ENCODE assay signal across 8 cellular contexts in the genomic region with DNA sequence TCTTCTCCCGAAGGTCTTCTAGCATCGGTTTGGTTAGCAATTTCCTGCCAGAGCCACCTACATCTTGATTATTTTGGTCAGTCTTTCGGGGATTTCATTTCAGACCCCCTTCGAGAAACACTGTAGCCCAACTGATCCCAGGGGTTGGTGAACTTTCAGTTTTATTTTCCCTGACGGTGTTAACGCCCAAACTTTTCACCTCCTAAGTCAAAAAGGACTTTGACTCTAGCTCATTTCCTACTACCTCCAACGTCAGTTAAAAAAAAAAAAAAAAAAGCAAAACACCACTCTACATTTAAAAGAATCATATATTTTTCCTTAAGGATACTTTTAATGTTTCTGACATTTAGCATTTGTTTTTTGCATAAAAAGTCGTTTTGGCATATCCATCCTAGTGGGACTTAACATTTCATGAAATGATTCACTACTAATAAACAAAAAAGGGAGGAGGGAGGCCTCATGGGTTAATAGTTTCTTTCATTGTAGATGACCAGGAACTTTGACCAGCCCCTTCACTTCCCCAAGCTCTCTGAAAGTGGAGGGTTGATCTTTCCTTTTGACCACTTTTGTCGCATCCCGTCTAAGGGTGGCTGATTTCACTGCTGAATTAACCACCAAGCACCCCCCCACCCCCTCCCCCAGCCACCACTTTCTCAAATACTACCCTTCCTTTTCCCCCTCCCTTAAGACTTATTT. TPM values are rescaled to one million over a fixed set of nuclear protein-coding genes. Genes with fewer than 3 reads are reported as not detected.
DNase-seq lines count a peak whose midpoint lies in the region; ATAC-seq and TF ChIP-seq lines count a peak whose summit lies in the region.

No MANE protein-coding gene starts in this region.

- H3K36me3 Mint-ChIP-seq in brain (no peaks in the 10 kb centered on the region), memory B cell (no peaks in the 10 kb centered on the region)

- H3K4me3 ChIP-seq in heart left ventricle: peak overlapping the region; percentile 61 to 91 (median 73)
- peak overlapping the region; percentile 78 to 85 for H3K4me3 ChIP-seq in vagina

- DNase-seq in heart left ventricle (no peak), cardiac septum (ENCODE audit: low spot score) (no peak), memory B cell (ENCODE audit: low spot score in 2 of 2) (no peak), vagina (ENCODE audit: extremely low spot score in 2 of 2) (no peak), DMS79 treated with DMSO at 0.1 percent for 48 hours (lab: John Stamatoyannopoulos, UW) (no peak), DMS153 (lab: John Stamatoyannopoulos, UW) (no peak)

- H3K36me3 ChIP-seq in heart left ventricle: no peaks in the 10 kb centered on the region
- H3K36me3 ChIP-seq in vagina: no peaks in the 10 kb centered on the region

- H3K4me1 Mint-ChIP-seq in brain (peaks cover 40% of the 10 kb centered on the region), memory B cell (peaks cover 13% of the 10 kb centered on the region)

- peak overlapping the region; percentile 92 to 99 (median 98) for H3K4me3 Mint-ChIP-seq in brain
- H3K4me3 Mint-ChIP-seq in memory B cell: peak overlapping the region; percentile 92

- TF ChIP-seq CTCF in heart left ventricle (IDR thresholded peaks at IDR 0.05) (no peak), brain (conservative IDR thresholded peaks at IDR 0.05) (no peak), vagina (IDR thresholded peaks at IDR 0.05) (no peak)

- H3K9me3 ChIP-seq in heart left ventricle: no peaks in the 10 kb centered on the region
- no peaks in the 10 kb centered on the region for H3K9me3 ChIP-seq in vagina

- WGBS in heart left ventricle, 4 donors: 21 to 37% (median 29%) methylated on average over 10 of the region's 10 CpGs

- H3K9me3 Mint-ChIP-seq in brain (peaks cover 0 to 7% (median 0%) of the 10 kb centered on the region in 5 experiments), memory B cell (no peaks in the 10 kb centered on the region)

- intact Hi-C loops in heart left ventricle (cut with DNase I) (loop anchor here in 1 of 10 donors (10.0 kb wide), 1 partner anchor 176 kb away; no protein-coding TSS in a partner anchor), cardiac septum (cut with DNase I) (loop anchor here (5.0 kb wide), 1 partner anchor 438 kb away; no protein-coding TSS in a partner anchor), vagina (cut with DNase I) (no loop called here)

- ATAC-seq in heart left ventricle: peak in 2 of 4 donors; percentile 2
- ATAC-seq in memory B cell (ENCODE audit: low read depth): no peak
- ATAC-seq in GM19463 (IDR thresholded peaks at IDR 0.05; ENCODE audit: unreplicated experiment): no peak

- H3K27me3 ChIP-seq in heart left ventricle: no peaks in the 10 kb centered on the region
- no peaks in the 10 kb centered on the region for H3K27me3 ChIP-seq in vagina

- peaks cover 0 to 32% (median 19%) of the 10 kb centered on the region in 12 donors for H3K4me1 ChIP-seq in heart left ventricle
- peaks cover 31% of the 10 kb centered on the region for H3K4me1 ChIP-seq in vagina

- TF ChIP-seq POLR2A in heart left ventricle (IDR thresholded peaks at IDR 0.05) (no peak), vagina (IDR thresholded peaks at IDR 0.05) (no peak)

- H3K27ac Mint-ChIP-seq in brain: peak overlapping the region in 3 of 5 experiments; percentile 93 to 99 (median 98)
- H3K27ac Mint-ChIP-seq in memory B cell: no peak overlapping the region

- H3K27ac ChIP-seq in heart left ventricle: peak overlapping the region; percentile 59 to 86 (median 80)
- H3K27ac ChIP-seq in vagina: peak overlapping the region; percentile 95

- H3K27me3 Mint-ChIP-seq in brain (peaks cover 40% of the 10 kb centered on the region), memory B cell (peaks cover 30% of the 10 kb centered on the region)

RNA-seq across cellular contexts. Expression of a gene that starts 0.8 kb away (rescaled TPM):
- 10 to 100 TPM in 5 of 9 donors, 1 to 10 TPM in 4; 5.9 to 17.5 (median 11.1) TPM for total RNA-seq in heart left ventricle
- polyA plus RNA-seq in heart left ventricle: 1 to 10 TPM; 4.3 to 5.4 TPM
- total RNA-seq in cardiac septum: 11.7 TPM
- polyA plus RNA-seq in brain (ENCODE audit: insufficient read depth, low read depth, low replicate concordance): 6.1 TPM
- total RNA-seq in vagina: 44.4 TPM
